1 cellular context compared by ENCODE assay signal in genomic region chr12:57540998-57541397, GRCh38.
TF ChIP-seq lines count a peak whose summit lies in the region.

No MANE protein-coding gene starts in this region.

TF ChIP-seq in IMR-90, 13 proteins besides CTCF, POLR2A, EP300 and RAD21:
- TF ChIP-seq NFE2L2 (IDR thresholded peaks at IDR 0.05; ENCODE audit: low read depth, low read length) (no peak), MAFK (IDR thresholded peaks at IDR 0.05; ENCODE audit: low read depth, low read length) (no peak), ELK1 (IDR thresholded peaks at IDR 0.05; ENCODE audit: borderline replicate concordance, low read depth, low read length) (no peak), SMC3 (IDR thresholded peaks at IDR 0.05; ENCODE audit: low read depth, low read length) (no peak), USF2 (IDR thresholded peaks at IDR 0.05; ENCODE audit: low read depth, low read length) (no peak), FOS (IDR thresholded peaks at IDR 0.05; ENCODE audit: low read depth, low read length) (no peak), RCOR1 (IDR thresholded peaks at IDR 0.05; ENCODE audit: insufficient replicate concordance, low read length) (no peak)
